16 cellular contexts compared by ENCODE assay signal in the genomic region with DNA sequence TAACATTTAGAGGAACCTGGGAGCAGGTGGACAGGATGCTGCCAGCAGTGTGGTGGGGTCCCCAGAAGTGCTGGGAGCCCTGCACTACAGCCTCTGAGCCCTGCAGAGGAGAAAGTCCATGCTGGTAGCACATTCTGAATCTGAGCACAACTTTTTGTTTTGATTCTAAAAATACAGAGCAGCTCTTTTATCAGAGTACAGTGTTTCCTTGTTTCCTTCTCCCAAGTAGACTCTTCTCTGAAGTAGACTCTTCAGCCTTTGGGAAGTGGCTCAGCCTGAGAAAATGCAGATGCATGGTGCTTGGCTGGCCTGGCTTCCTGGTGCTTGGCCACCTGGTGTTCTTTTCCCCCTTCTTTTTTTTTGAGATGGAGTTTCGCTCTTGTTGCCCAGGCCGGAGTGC. TPM values are rescaled to one million over a fixed set of nuclear protein-coding genes. Genes with fewer than 3 reads are reported as not detected.
DNase-seq lines count a peak whose midpoint lies in the region; ATAC-seq and TF ChIP-seq lines count a peak whose summit lies in the region.
"Had no signal": no experiment of that assay in that cellular context is flagged by ENCODE, and none has a peak within 500 bp of the region (broad histone marks: within the 10 kb centered on the region; RNA-seq: fewer than 3 reads in every experiment).

No MANE protein-coding gene starts in this region.

- DNase-seq in cardiac septum (ENCODE audit: low spot score), result peak; percentile 9
- no peak for DNase-seq in right atrium auricular region (ENCODE audit: low spot score)
- peak; percentile 71 for DNase-seq in SK-MEL-5 (ENCODE audit: low read depth, low spot score)
- peak; percentile 36 for DNase-seq in medulla oblongata (ENCODE audit: extremely low spot score)
- DNase-seq in thyroid gland, result peak; percentile 27 to 28
- no peak for DNase-seq in NK-92 treated with Interleukin-12 subunit alpha and Interleukin-12 subunit beta, amount 100 ng/mL, for 24 hours (lab: John Stamatoyannopoulos, UW)
- DNase-seq in KBM-7, result no peak
- DNase-seq: CD4-positive, alpha-beta T cell; NCI-H1092 treated with DMSO at 0.1 percent for 48 hours; NCI-H1694; NCI-H2171; NCI-H446 treated with DMSO at 0.1 percent for 48 hours; NCI-H748 treated with DMSO at 0.1 percent for 48 hours; SHP77 had no signal

- WGBS in thyroid gland, 2 donors, result 68 to 86% methylated on average over 2 of the region's 2 CpGs

- H3K9me3 ChIP-seq in right atrium auricular region, result no peaks in the 10 kb centered on the region
- H3K9me3 ChIP-seq in thyroid gland, result no peaks in the 10 kb centered on the region

- in situ Hi-C loops in SK-MEL-5 (cut with HindIII; ENCODE audit: low pct_unique_long_range_greater_than_20kb, low sequenced_read_pairs), result no loop called here
- in situ Hi-C loops in KBM-7 (cut with MboI; ENCODE audit: low pct_unique_long_range_greater_than_20kb, low sequenced_read_pairs), result no loop called here

- intact Hi-C loops in cardiac septum (cut with DNase I) (no loop called here), thyroid gland (cut with DNase I) (no loop called here)

- no peak for ATAC-seq in HG02870 (IDR thresholded peaks at IDR 0.05; ENCODE audit: unreplicated experiment)

- H3K36me3 ChIP-seq in right atrium auricular region, result no peaks in the 10 kb centered on the region
- no peaks in the 10 kb centered on the region for H3K36me3 ChIP-seq in thyroid gland

- no peak for TF ChIP-seq CTCF in right atrium auricular region (IDR thresholded peaks at IDR 0.05)
- TF ChIP-seq CTCF in thyroid gland (IDR thresholded peaks at IDR 0.05), result no peak

- H3K27ac ChIP-seq in right atrium auricular region (no peak overlapping the region), thyroid gland (no peak overlapping the region)
- H3K27ac ChIP-seq: KMS-11 had no signal

- H3K27me3 ChIP-seq in right atrium auricular region, result no peaks in the 10 kb centered on the region
- H3K27me3 ChIP-seq in thyroid gland, result no peaks in the 10 kb centered on the region

- TF ChIP-seq POLR2A in thyroid gland (IDR thresholded peaks at IDR 0.05), result no peak

- H3K4me1 ChIP-seq in right atrium auricular region (no peaks in the 10 kb centered on the region), thyroid gland (peaks cover 14 to 46% of the 10 kb centered on the region in 2 donors)

- H3K4me3 ChIP-seq in right atrium auricular region (no peak overlapping the region), thyroid gland (replicated peaks in 1 of 3) (no peak overlapping the region)

RNA-seq across cellular contexts. Expression of a gene that starts 9.1 kb away (rescaled TPM):
- total RNA-seq in cardiac septum (2.9 TPM), right atrium auricular region (1 to 10 TPM; 2.4 to 3.2 TPM), thyroid gland (10 to 100 TPM in 1 of 4 donors, 1 to 10 TPM in 3; 5.8 to 11.6 (median 7.7) TPM)
- total RNA-seq in SK-MEL-5 (2014; rRNA removed; shearing (Covaris generic)), result 39.9 and 41.4 TPM in 2 replicates
- polyA plus RNA-seq in SK-MEL-5 (2015; cell fraction: cytosol; rRNA removed), result 60.1 and 84.5 TPM in 2 replicates
- 29.6 and 32.3 TPM in 2 replicates for polyA plus RNA-seq in SK-MEL-5 (2015; cell fraction: nucleus; rRNA removed)

Comparison
In these comparisons a context has a peak if more than half of its experiments do, and no peak if none do; other contexts are left out.
1. DNase-seq: peak in cardiac septum (single experiment), SK-MEL-5 (single experiment), medulla oblongata (single experiment) and thyroid gland (2 of 2); none in right atrium auricular region (single experiment), NK-92 treated with Interleukin-12 subunit alpha and Interleukin-12 subunit beta, amount 100 ng/mL, for 24 hours (single experiment) and KBM-7 (single experiment).